Comparison of ENCODE assay signal across 8 cellular contexts in genomic region chr20:3890410-3890751, GRCh38. TPM values are rescaled to one million over a fixed set of nuclear protein-coding genes. Genes with fewer than 3 reads are reported as not detected.
A peak's percentile ranks its signal among the peaks of the same experiment; 100 is the strongest.
DNase-seq lines count a peak whose midpoint lies in the region; TF ChIP-seq lines count a peak whose summit lies in the region.

No MANE protein-coding gene starts in this region.

- peaks cover 44% of the 10 kb centered on the region for H3K36me3 Mint-ChIP-seq in activated naive CD4-positive, alpha-beta T cell treated with anti-CD3 and anti-CD28 coated beads for 36 hours (ENCODE audit: low read depth)

- TF ChIP-seq CTCF in Peyer's patch (IDR thresholded peaks at IDR 0.05) (no peak), neutrophil (IDR thresholded peaks at IDR 0.05) (no peak)

- peak overlapping the region; percentile 96 to 100 (median 98) for H3K4me3 ChIP-seq in Peyer's patch
- H3K4me3 ChIP-seq in neutrophil (ENCODE audit: low read depth in 1 of 2, low read length in 1 of 2) = peak overlapping the region; percentile 95 to 99

- DNase-seq in activated naive CD4-positive, alpha-beta T cell treated with anti-CD3 and anti-CD28 coated beads for 36 hours = no peak
- no peak for DNase-seq in activated naive CD4-positive, alpha-beta T cell treated with anti-CD3 and anti-CD28 coated beads, Interleukin-2, amount 50 U/mL, for 16 hours
- DNase-seq in Peyer's patch (peak in 2 of 3 donors; percentile 22 to 44), epidermal melanocyte (ENCODE audit: insufficient read length, low spot score) (peak; percentile 27), GM19238 (ENCODE audit: insufficient read length, low spot score) (no peak), NK-92 (lab: John Stamatoyannopoulos, UW; ENCODE audit: unreplicated experiment) (no peak), HK-2 (ENCODE audit: unreplicated experiment) (no peak)

- H3K9me3 Mint-ChIP-seq in activated naive CD4-positive, alpha-beta T cell treated with anti-CD3 and anti-CD28 coated beads for 36 hours = no peaks in the 10 kb centered on the region

- peaks cover 50% of the 10 kb centered on the region for H3K4me1 Mint-ChIP-seq in activated naive CD4-positive, alpha-beta T cell treated with anti-CD3 and anti-CD28 coated beads for 36 hours (ENCODE audit: low read depth)

- no peak for TF ChIP-seq POLR2A in Peyer's patch (IDR thresholded peaks at IDR 0.05)

- H3K27me3 ChIP-seq in Peyer's patch (no peaks in the 10 kb centered on the region), neutrophil (no peaks in the 10 kb centered on the region)

- intact Hi-C loops in activated naive CD4-positive, alpha-beta T cell treated with anti-CD3 and anti-CD28 coated beads for 36 hours (cut with micrococcal nuclease) = loop anchor here (5.0 kb wide), 1 partner anchor 37 kb away; no protein-coding TSS in a partner anchor

- H3K36me3 ChIP-seq in Peyer's patch (no peaks in the 10 kb centered on the region), neutrophil (no peaks in the 10 kb centered on the region)

- peak overlapping the region; percentile 96 for H3K27ac Mint-ChIP-seq in activated naive CD4-positive, alpha-beta T cell treated with anti-CD3 and anti-CD28 coated beads for 36 hours

- CTCF ChIA-PET in activated naive CD4-positive, alpha-beta T cell treated with anti-CD3 and anti-CD28 coated beads for 36 hours (lab: Charles Lee) = no interaction called here

- no peaks in the 10 kb centered on the region for H3K9me3 ChIP-seq in Peyer's patch
- no peaks in the 10 kb centered on the region for H3K9me3 ChIP-seq in neutrophil

- H3K4me3 Mint-ChIP-seq in activated naive CD4-positive, alpha-beta T cell treated with anti-CD3 and anti-CD28 coated beads for 36 hours = peak overlapping the region; percentile 98

- no peaks in the 10 kb centered on the region for H3K27me3 Mint-ChIP-seq in activated naive CD4-positive, alpha-beta T cell treated with anti-CD3 and anti-CD28 coated beads for 36 hours (ENCODE audit: low read depth)

- peak overlapping the region in 3 of 4 donors; percentile 95 to 99 (median 99) for H3K27ac ChIP-seq in Peyer's patch
- H3K27ac ChIP-seq in neutrophil = peak overlapping the region; percentile 90

- H3K4me1 ChIP-seq in Peyer's patch (peaks cover 0 to 49% (median 5%) of the 10 kb centered on the region in 4 donors), neutrophil (ENCODE audit: control insufficient read depth in 1 of 2, insufficient read depth in 1 of 2, low read depth in 1 of 2, low read length in 1 of 2) (peaks cover 64 to 71% of the 10 kb centered on the region in 2 experiments)

RNA-seq across cellular contexts. Expression of gene PANK2, which starts 1.2 kb away (rescaled TPM):
- 10 to 100 TPM; 39.8 to 44.7 TPM for total RNA-seq in activated naive CD4-positive, alpha-beta T cell treated with anti-CD3 and anti-CD28 coated beads for 36 hours
- 10 to 100 TPM; 17.9 to 53.6 (median 43.2) TPM for total RNA-seq in Peyer's patch

RNA-seq across cellular contexts. Expression of gene MAVS, which starts 43.7 kb away (rescaled TPM):
- total RNA-seq in activated naive CD4-positive, alpha-beta T cell treated with anti-CD3 and anti-CD28 coated beads for 36 hours = 10 to 100 TPM; 14.8 to 16.0 TPM
- 10 to 100 TPM; 39.6 to 94.4 (median 69.7) TPM for total RNA-seq in Peyer's patch

Comparison
In these comparisons a context has a peak if more than half of its experiments do, and no peak if none do; other contexts are left out.
1. DNase-seq: peak in Peyer's patch (2 of 3) and epidermal melanocyte (single experiment); none in activated naive CD4-positive, alpha-beta T cell treated with anti-CD3 and anti-CD28 coated beads for 36 hours (single experiment), activated naive CD4-positive, alpha-beta T cell treated with anti-CD3 and anti-CD28 coated beads, Interleukin-2, amount 50 U/mL, for 16 hours (single experiment), GM19238 (single experiment), NK-92 (single experiment) and HK-2 (single experiment).